1 cellular context compared by ENCODE assay signal in the genomic region with DNA sequence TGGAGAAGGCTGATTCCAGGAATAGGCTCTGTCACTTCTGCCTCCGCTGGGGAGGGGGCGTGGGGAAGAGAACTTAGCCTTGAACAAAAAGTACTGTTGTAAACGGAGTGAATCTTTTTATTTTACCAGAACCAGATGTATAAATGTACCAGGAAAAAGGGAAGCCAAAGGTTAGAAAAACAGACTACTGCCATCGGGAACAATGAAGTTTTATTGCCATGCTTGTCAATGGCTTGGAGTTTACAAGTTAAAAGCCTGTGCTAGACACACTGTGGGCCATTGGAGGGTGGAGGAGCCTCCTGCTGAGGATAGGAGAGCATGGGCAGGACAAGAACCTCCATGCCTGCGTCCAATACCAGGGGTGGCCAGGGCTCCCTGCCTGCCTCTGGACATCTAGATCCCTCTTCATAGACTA.
TF ChIP-seq lines count a peak whose summit lies in the region.

No MANE protein-coding gene starts in this region.

TF ChIP-seq in endothelial cell of umbilical vein, 7 proteins besides CTCF, POLR2A, EP300 and RAD21 (continued from another document):
- no peak for TF ChIP-seq FOS (IDR thresholded peaks at IDR 0.05; ENCODE audit: borderline replicate concordance, insufficient read depth, low read length)
- TF ChIP-seq POLR2AphosphoS5 (IDR thresholded peaks at IDR 0.05; ENCODE audit: insufficient read depth, low read depth, low read length), result no peak
- TF ChIP-seq EZH2 (IDR thresholded peaks at IDR 0.05; ENCODE audit: borderline replicate concordance, low read depth, low read length, severe bottlenecking), result no peak
- no peak for TF ChIP-seq GATA2 (IDR thresholded peaks at IDR 0.05; ENCODE audit: insufficient read depth, insufficient read length, low read depth, low read length)
- no peak for TF ChIP-seq JUN (IDR thresholded peaks at IDR 0.05; ENCODE audit: borderline replicate concordance, insufficient read depth, insufficient read length, low read depth)
